Comparison of ENCODE assay signal across 25 cellular contexts in the genomic region with DNA sequence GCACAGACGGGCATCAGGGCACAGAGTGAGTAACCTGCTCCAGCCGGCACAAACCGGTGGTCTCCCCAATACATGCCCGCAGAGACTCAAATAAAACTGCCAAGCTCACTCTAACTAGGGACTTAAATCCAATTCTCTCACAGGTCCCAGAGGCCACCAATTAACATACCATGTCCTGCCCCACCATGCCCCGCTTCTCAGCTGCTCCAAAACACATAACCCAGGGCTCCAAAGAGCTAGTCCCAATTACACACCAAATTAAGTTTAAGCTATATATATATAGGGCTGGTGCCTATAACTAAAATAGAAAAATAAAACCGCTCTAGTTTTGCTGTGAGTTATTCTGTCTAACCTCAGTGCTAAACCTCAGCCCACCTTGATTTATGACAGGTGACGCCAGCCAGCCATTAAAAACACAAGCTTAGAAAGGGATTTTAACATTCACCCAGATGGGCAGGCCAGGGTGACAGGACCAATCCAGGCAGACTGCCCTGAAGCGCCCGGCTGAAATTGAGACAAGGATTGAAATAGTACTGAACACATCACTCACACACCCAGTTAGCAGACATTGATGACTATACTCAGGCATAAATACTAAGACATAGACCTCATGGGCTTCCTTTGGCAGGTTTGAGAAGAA.
"Had no signal": no experiment of that assay in that cellular context is flagged by ENCODE, and none has a peak within 500 bp of the region (broad histone marks: within the 10 kb centered on the region; RNA-seq: fewer than 3 reads in every experiment).

No MANE protein-coding gene starts in this region.

- H3K4me1 ChIP-seq: left lung, psoas muscle had no signal

- H3K4me1 Mint-ChIP-seq: activated naive CD4-positive, alpha-beta T cell treated with anti-CD3 and anti-CD28 coated beads, Interleukin-2, amount 10 ng/mL, durations not matched to agents 7 days and 5 days; immature natural killer cell had no signal

- H3K27ac Mint-ChIP-seq: activated naive CD4-positive, alpha-beta T cell treated with anti-CD3 and anti-CD28 coated beads, Interleukin-2, amount 10 ng/mL, durations not matched to agents 7 days and 5 days; immature natural killer cell; stimulated activated naive B cell treated with anti-CD40 and anti-IgM and Interleukin-4, amounts not matched to agents 10 μg/mL and 1 μg/mL and 100 μg/mL, for 72 hours had no signal

- H3K9me3 Mint-ChIP-seq: activated naive CD4-positive, alpha-beta T cell treated with anti-CD3 and anti-CD28 coated beads, Interleukin-2, amount 10 ng/mL, durations not matched to agents 7 days and 5 days; immature natural killer cell; neural crest cell; stimulated activated naive B cell treated with anti-CD40 and anti-IgM and Interleukin-4, amounts not matched to agents 10 μg/mL and 1 μg/mL and 100 μg/mL, for 72 hours had no signal

- ATAC-seq: left lung; pancreas; stimulated activated naive B cell treated with anti-CD40 and anti-IgM and Interleukin-4, amounts not matched to agents 10 μg/mL and 1 μg/mL and 100 μg/mL, for 72 hours had no signal

- H3K27me3 Mint-ChIP-seq: naive B cell; stimulated activated naive B cell treated with anti-CD40 and anti-IgM and Interleukin-4, amounts not matched to agents 10 μg/mL and 1 μg/mL and 100 μg/mL, for 72 hours had no signal

- H3K36me3 Mint-ChIP-seq: activated naive CD4-positive, alpha-beta T cell treated with anti-CD3 and anti-CD28 coated beads, Interleukin-2, amount 10 ng/mL, durations not matched to agents 7 days and 5 days; immature natural killer cell had no signal

- H3K27ac ChIP-seq: brain microvascular endothelial cell, left lung, pancreas, psoas muscle, sigmoid colon, suprapubic skin, tibial artery had no signal

- H3K27me3 ChIP-seq: brain microvascular endothelial cell, left lung, pancreas, sigmoid colon, stomach, suprapubic skin, tibial artery had no signal

- H3K4me3 Mint-ChIP-seq: activated naive CD4-positive, alpha-beta T cell treated with anti-CD3 and anti-CD28 coated beads, Interleukin-2, amount 10 ng/mL, durations not matched to agents 7 days and 5 days; immature natural killer cell; neural crest cell; stimulated activated naive B cell treated with anti-CD40 and anti-IgM and Interleukin-4, amounts not matched to agents 10 μg/mL and 1 μg/mL and 100 μg/mL, for 72 hours had no signal

- DNase-seq: activated CD4-positive, alpha-beta T cell treated with anti-CD3 and anti-CD28 coated beads for 48 hours; activated CD4-positive, alpha-beta T cell treated with anti-CD3 and anti-CD28 coated beads, Interleukin-2, amount 50 U/mL, for 48 hours; activated CD8-positive, alpha-beta memory T cell treated with anti-CD3 and anti-CD28 coated beads, Interleukin-2, amount 50 U/mL, for 4 hours; activated gamma-delta T cell; activated naive CD4-positive, alpha-beta T cell treated with anti-CD3 and anti-CD28 coated beads, Interleukin-2, amount 10 ng/mL, durations not matched to agents 7 days and 5 days; activated T-cell treated with anti-CD3 and anti-CD28 coated beads, Interleukin-2, amount 50 U/mL, for 1 hour; amniotic stem cell; brain microvascular endothelial cell; central memory CD4-positive, alpha-beta T cell; head of caudate nucleus; hypothalamus; immature natural killer cell; left lung; naive B cell; nucleus accumbens; psoas muscle; sigmoid colon; small intestine; stimulated activated naive B cell treated with anti-CD40 and anti-IgM and Interleukin-4, amounts not matched to agents 10 μg/mL and 1 μg/mL and 100 μg/mL, for 72 hours; stomach; tibial artery had no signal

- H3K9me3 ChIP-seq: left lung, pancreas, psoas muscle, sigmoid colon, stomach, suprapubic skin, tibial artery had no signal

- H3K36me3 ChIP-seq: brain microvascular endothelial cell, left lung, pancreas, sigmoid colon, stomach, suprapubic skin, tibial artery had no signal

- H3K4me3 ChIP-seq: left lung, lung, pancreas, psoas muscle, sigmoid colon, stomach, suprapubic skin, tibial artery had no signal
